Comparison of ENCODE assay signal across 18 cellular contexts in the genomic region with DNA sequence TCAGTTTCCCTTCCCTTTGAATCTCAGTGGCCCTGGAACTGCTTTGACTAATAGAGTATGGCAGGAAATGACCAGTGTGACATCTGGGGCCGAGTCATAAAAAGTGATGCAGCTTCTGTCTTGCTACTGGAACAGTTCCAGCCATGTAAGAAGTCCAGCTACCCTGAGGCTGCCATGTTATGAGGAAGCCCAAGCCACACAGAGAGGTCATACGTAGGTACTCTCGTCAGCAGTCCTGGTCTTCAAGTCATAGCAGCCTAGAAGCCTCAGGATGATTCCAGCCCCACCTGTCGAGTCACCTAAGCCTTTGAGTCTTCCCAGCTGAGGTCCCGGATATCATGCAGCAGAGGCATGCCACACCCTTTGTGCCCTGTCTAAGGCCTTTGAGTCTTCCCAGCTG.
A peak's percentile ranks its signal among the peaks of the same experiment; 100 is the strongest.
DNase-seq lines count a peak whose midpoint lies in the region; ATAC-seq, FAIRE-seq and TF ChIP-seq lines count a peak whose summit lies in the region.
"Had no signal": no experiment of that assay in that cellular context is flagged by ENCODE, and none has a peak within 500 bp of the region (broad histone marks: within the 10 kb centered on the region; RNA-seq: fewer than 3 reads in every experiment).

No MANE protein-coding gene starts in this region.

- H3K4me1 Mint-ChIP-seq in natural killer cell treated with Interleukin-12 subunit alpha and Interleukin-12 subunit beta and Interleukin-15 and Interleukin-18, amount 100 ng/mL, for 72 hours (ENCODE audit: low read depth in 2 of 2) = no peaks in the 10 kb centered on the region
- no peaks in the 10 kb centered on the region for H3K4me1 Mint-ChIP-seq in natural killer cell
- H3K4me1 Mint-ChIP-seq in stimulated activated effector memory CD8-positive, alpha-beta T cell treated with anti-CD3 and anti-CD28 coated beads, Interleukin-12 subunit alpha, Interleukin-12 subunit beta, amount 100 ng/mL, for 72 hours = no peaks in the 10 kb centered on the region
- H3K4me1 Mint-ChIP-seq: CD4-positive, CD25-positive, alpha-beta regulatory T cell; neural crest cell had no signal

- TF ChIP-seq CTCF in natural killer cell (IDR thresholded peaks at IDR 0.05) = no peak
- TF ChIP-seq CTCF in D721Med (IDR thresholded peaks at IDR 0.05; ENCODE audit: insufficient read depth, missing control alignments) = no peak

- intact Hi-C loops in natural killer cell (cut with micrococcal nuclease) (no loop called here), left cardiac atrium (cut with DNase I) (no loop called here)

- H3K36me3 Mint-ChIP-seq in natural killer cell treated with Interleukin-12 subunit alpha and Interleukin-12 subunit beta and Interleukin-15 and Interleukin-18, amount 100 ng/mL, for 72 hours = no peaks in the 10 kb centered on the region
- H3K36me3 Mint-ChIP-seq in natural killer cell = no peaks in the 10 kb centered on the region
- H3K36me3 Mint-ChIP-seq in stimulated activated effector memory CD8-positive, alpha-beta T cell treated with anti-CD3 and anti-CD28 coated beads, Interleukin-12 subunit alpha, Interleukin-12 subunit beta, amount 100 ng/mL, for 72 hours = no peaks in the 10 kb centered on the region
- H3K36me3 Mint-ChIP-seq: brain; CD4-positive, CD25-positive, alpha-beta regulatory T cell had no signal

- no peak overlapping the region for H3K4me3 Mint-ChIP-seq in natural killer cell treated with Interleukin-12 subunit alpha and Interleukin-12 subunit beta and Interleukin-15 and Interleukin-18, amount 100 ng/mL, for 72 hours
- no peak overlapping the region for H3K4me3 Mint-ChIP-seq in natural killer cell
- H3K4me3 Mint-ChIP-seq in stimulated activated effector memory CD8-positive, alpha-beta T cell treated with anti-CD3 and anti-CD28 coated beads, Interleukin-12 subunit alpha, Interleukin-12 subunit beta, amount 100 ng/mL, for 72 hours = no peak overlapping the region
- H3K4me3 Mint-ChIP-seq: CD4-positive, CD25-positive, alpha-beta regulatory T cell; neural crest cell had no signal

- H3K27ac Mint-ChIP-seq in natural killer cell treated with Interleukin-12 subunit alpha and Interleukin-12 subunit beta and Interleukin-15 and Interleukin-18, amount 100 ng/mL, for 72 hours = no peak overlapping the region
- no peak overlapping the region for H3K27ac Mint-ChIP-seq in natural killer cell
- no peak overlapping the region for H3K27ac Mint-ChIP-seq in stimulated activated effector memory CD8-positive, alpha-beta T cell treated with anti-CD3 and anti-CD28 coated beads, Interleukin-12 subunit alpha, Interleukin-12 subunit beta, amount 100 ng/mL, for 72 hours
- H3K27ac Mint-ChIP-seq: CD4-positive, CD25-positive, alpha-beta regulatory T cell had no signal

- peak; percentile 11 to 24 for ATAC-seq in natural killer cell treated with Interleukin-12 subunit alpha and Interleukin-12 subunit beta and Interleukin-15 and Interleukin-18, amount 100 ng/mL, for 72 hours
- ATAC-seq in natural killer cell (no peak), left cardiac atrium (no peak)
- peak; percentile 39 for ATAC-seq in stimulated activated effector memory CD8-positive, alpha-beta T cell treated with anti-CD3 and anti-CD28 coated beads, Interleukin-12 subunit alpha, Interleukin-12 subunit beta, amount 100 ng/mL, for 72 hours
- ATAC-seq: A549 had no signal

- H3K9me3 Mint-ChIP-seq in natural killer cell treated with Interleukin-12 subunit alpha and Interleukin-12 subunit beta and Interleukin-15 and Interleukin-18, amount 100 ng/mL, for 72 hours = no peaks in the 10 kb centered on the region
- no peaks in the 10 kb centered on the region for H3K9me3 Mint-ChIP-seq in natural killer cell
- peaks cover 2% of the 10 kb centered on the region for H3K9me3 Mint-ChIP-seq in stimulated activated effector memory CD8-positive, alpha-beta T cell treated with anti-CD3 and anti-CD28 coated beads, Interleukin-12 subunit alpha, Interleukin-12 subunit beta, amount 100 ng/mL, for 72 hours

- FAIRE-seq in RCC 7860 (lab: Jason Lieb, UNC) (no peak), D721Med (lab: Jason Lieb, UNC) (no peak)
- FAIRE-seq: A549, frontal cortex had no signal

- H3K27me3 Mint-ChIP-seq in natural killer cell treated with Interleukin-12 subunit alpha and Interleukin-12 subunit beta and Interleukin-15 and Interleukin-18, amount 100 ng/mL, for 72 hours = peaks cover 11 to 22% of the 10 kb centered on the region in 2 donors
- peaks cover 10 to 19% of the 10 kb centered on the region in 2 donors for H3K27me3 Mint-ChIP-seq in natural killer cell (ENCODE audit: low read depth in 2 of 2)
- H3K27me3 Mint-ChIP-seq: brain had no signal

- no peak for DNase-seq in natural killer cell treated with Interleukin-12 subunit alpha and Interleukin-12 subunit beta and Interleukin-15 and Interleukin-18, amount 100 ng/mL, for 72 hours (ENCODE audit: low spot score)
- DNase-seq in natural killer cell (no peak), RCC 7860 (ENCODE audit: low spot score) (peak; percentile 49), dermis blood vessel endothelial cell (peak; percentile 15), DMS53 treated with DMSO at 0.1 percent for 48 hours (lab: John Stamatoyannopoulos, UW; ENCODE audit: unreplicated experiment) (no peak), D721Med (ENCODE audit: insufficient read length, low spot score) (no peak), left cardiac atrium (no peak)
- DNase-seq in stimulated activated effector memory CD8-positive, alpha-beta T cell treated with anti-CD3 and anti-CD28 coated beads, Interleukin-12 subunit alpha, Interleukin-12 subunit beta, amount 100 ng/mL, for 72 hours (ENCODE audit: low spot score in 2 of 2) = peak in 1 of 2 donors; percentile 32
- DNase-seq: CD4-positive, CD25-positive, alpha-beta regulatory T cell; DND-41; NCI-H526 treated with DMSO at 0.1 percent for 48 hours; psoas muscle; stimulated activated CD4-positive, alpha-beta T cell treated with anti-CD3 and anti-CD28 coated beads, Interleukin-4, amount 100 ng/mL, for 24 hours; substantia nigra had no signal

Comparison
In these comparisons a context has a peak if more than half of its experiments do, and no peak if none do; other contexts are left out.
1. ATAC-seq: peak in natural killer cell treated with Interleukin-12 subunit alpha and Interleukin-12 subunit beta and Interleukin-15 and Interleukin-18, amount 100 ng/mL, for 72 hours (2 of 2) and stimulated activated effector memory CD8-positive, alpha-beta T cell treated with anti-CD3 and anti-CD28 coated beads, Interleukin-12 subunit alpha, Interleukin-12 subunit beta, amount 100 ng/mL, for 72 hours (single experiment); none in natural killer cell (0 of 3) and left cardiac atrium (0 of 2).
2. DNase-seq: peak in RCC 7860 (single experiment) and dermis blood vessel endothelial cell (single experiment); none in natural killer cell treated with Interleukin-12 subunit alpha and Interleukin-12 subunit beta and Interleukin-15 and Interleukin-18, amount 100 ng/mL, for 72 hours (single experiment), natural killer cell (single experiment), DMS53 treated with DMSO at 0.1 percent for 48 hours (single experiment), D721Med (single experiment) and left cardiac atrium (single experiment).